Comparison of ENCODE assay signal across 1 cellular context in genomic region chr3:64331605-64332004, GRCh38.
TF ChIP-seq lines count a peak whose summit lies in the region.

No MANE protein-coding gene starts in this region.

TF ChIP-seq in IMR-90, 13 proteins besides CTCF, POLR2A, EP300 and RAD21 (continued from another document):
- TF ChIP-seq SMC3 (IDR thresholded peaks at IDR 0.05; ENCODE audit: low read depth, low read length): no peak
- TF ChIP-seq MAFK (IDR thresholded peaks at IDR 0.05; ENCODE audit: low read depth, low read length): no peak
- TF ChIP-seq USF2 (IDR thresholded peaks at IDR 0.05; ENCODE audit: low read depth, low read length): no peak
- TF ChIP-seq BHLHE40 (IDR thresholded peaks at IDR 0.05; ENCODE audit: low read depth, low read length): no peak
